In the genomic region with DNA sequence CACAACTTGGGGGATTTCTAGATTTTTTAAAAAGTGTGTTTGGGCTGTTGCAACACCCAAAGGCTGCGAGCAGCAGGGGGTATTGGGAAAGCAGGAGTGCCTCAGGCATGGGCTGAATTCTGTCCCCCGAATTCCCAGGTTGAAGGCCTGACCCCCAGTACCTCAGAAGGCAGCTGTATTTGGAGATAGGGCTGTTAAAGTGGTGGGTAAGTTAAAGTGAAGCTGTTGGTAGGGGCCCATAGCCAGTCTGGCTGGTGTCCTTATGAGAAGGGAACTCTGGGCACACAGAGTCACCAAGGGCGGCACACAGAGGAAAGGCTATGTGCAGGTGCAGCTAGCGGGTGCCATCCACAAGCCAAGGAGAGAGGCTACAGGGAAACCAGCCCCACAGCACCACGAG, we compare ENCODE assay signal across 3 cellular contexts.
"Had no signal": no experiment of that assay in that cellular context is flagged by ENCODE, and none has a peak within 500 bp of the region (broad histone marks: within the 10 kb centered on the region; RNA-seq: fewer than 3 reads in every experiment).

No MANE protein-coding gene starts in this region.

- DNase-seq: GDM1, GF-D8 had no signal

- ATAC-seq: GM12878 had no signal

- H3K4me3 ChIP-seq: GM12878 had no signal
